In genomic region chr10:53664620-53665019, GRCh38 we compare ENCODE assay signal across 14 cellular contexts.
DNase-seq lines count a peak whose midpoint lies in the region; ATAC-seq, FAIRE-seq and TF ChIP-seq lines count a peak whose summit lies in the region.
"Had no signal": no experiment of that assay in that cellular context is flagged by ENCODE, and none has a peak within 500 bp of the region (broad histone marks: within the 10 kb centered on the region; RNA-seq: fewer than 3 reads in every experiment).

No MANE protein-coding gene starts in this region.

- no peak overlapping the region for H4K91ac ChIP-seq in neuronal stem cell (ENCODE audit: low read depth, low read length, poor library complexity)

- no peak overlapping the region for H2BK5ac ChIP-seq in neuronal stem cell (ENCODE audit: low read length)

- H3K79me1 ChIP-seq in neuronal stem cell (ENCODE audit: low read depth, low read length) = no peaks in the 10 kb centered on the region

- H3K27ac ChIP-seq in endothelial cell of umbilical vein (ENCODE audit: insufficient read depth, low read depth, low read length) (no peak overlapping the region), neuronal stem cell (replicated peaks; ENCODE audit: low read length) (no peak overlapping the region)
- H3K27ac ChIP-seq: GM23248 had no signal

- no peak overlapping the region for H2BK12ac ChIP-seq in neuronal stem cell (ENCODE audit: low read length)

- no peaks in the 10 kb centered on the region for H3K79me2 ChIP-seq in endothelial cell of umbilical vein (ENCODE audit: control insufficient read depth, insufficient read depth, low read length)

- dilution Hi-C loops in endothelial cell of umbilical vein (cut with MboI; ENCODE audit: extremely low pct_ligation_motif_present, low sequenced_read_pairs) = no loop called here

- BruUV-seq in endothelial cell of umbilical vein (replicated peaks; lab: Mats Ljungman, UMichigan) = no TSS peak

- H2BK120ac ChIP-seq in neuronal stem cell (ENCODE audit: low read depth, low read length) = no peak overlapping the region

- H3K4me1 ChIP-seq in endothelial cell of umbilical vein (ENCODE audit: control insufficient read depth, extremely low read depth, insufficient read depth, low read length) (no peaks in the 10 kb centered on the region), neuronal stem cell (ENCODE audit: control insufficient read depth in 2 of 2, insufficient read depth in 1 of 2, low read depth in 1 of 2, low read length in 2 of 2) (peaks cover 2 to 4% of the 10 kb centered on the region in 2 donors)

- POLR2A ChIA-PET in endothelial cell of umbilical vein (lab: Charles Lee) (no interaction called here), HEK293T (lab: Yijun Ruan, JAX) (no interaction called here)

- no peaks in the 10 kb centered on the region for H3K27me3 ChIP-seq in endothelial cell of umbilical vein (ENCODE audit: control insufficient read depth in 2 of 2, insufficient read depth in 2 of 2, low read length in 2 of 2)
- H3K27me3 ChIP-seq in neuronal stem cell (ENCODE audit: control insufficient read depth in 3 of 3, insufficient read depth in 3 of 3, low read depth in 1 of 3, low read length in 3 of 3) = no peaks in the 10 kb centered on the region

- CTCF ChIA-PET in endothelial cell of umbilical vein (lab: Charles Lee) (interaction anchor here (0.7 to 1.6 kb wide), 3 partner anchors 9 to 63 kb away, joined by 3 to 5 read pairs (median 3); no protein-coding TSS in a partner anchor), HEK293T (lab: Yijun Ruan, JAX) (no interaction called here)

- DNase-seq in G401 (ENCODE audit: low spot score) = peak; percentile 7
- DNase-seq in NCI-H748 (lab: John Stamatoyannopoulos, UW; ENCODE audit: unreplicated experiment) = peak; percentile 55
- peak; percentile 51 for DNase-seq in endothelial cell of umbilical vein (ENCODE audit: low read depth, low spot score)
- no peak for DNase-seq in neuronal stem cell (ENCODE audit: low spot score)
- no peak for DNase-seq in HEK293T (ENCODE audit: extremely low spot score)
- no peak for DNase-seq in activated T-cell treated with anti-CD3 and anti-CD28 coated beads, Interleukin-2, amount 50 U/mL, for 1 hour
- no peak for DNase-seq in HUDEP-2 (lab: John Stamatoyannopoulos, UW; ENCODE audit: unreplicated experiment in 76 of 76)
- DNase-seq: activated CD4-positive, alpha-beta T cell treated with anti-CD3 and anti-CD28 coated beads, Interleukin-2, amount 10 ng/mL, durations not matched to agents 7 days and 5 days; GM23248; left cardiac atrium; NCI-H2029; T-helper 1 cell had no signal

- intact Hi-C loops in endothelial cell of umbilical vein (cut with micrococcal nuclease) = no loop called here

- no peak for ATAC-seq in HG02852 (IDR thresholded peaks at IDR 0.05; ENCODE audit: unreplicated experiment)
- ATAC-seq: HepG2, left cardiac atrium had no signal

- no peak overlapping the region for H4K8ac ChIP-seq in neuronal stem cell (ENCODE audit: low read depth, low read length)

- no peaks in the 10 kb centered on the region for H3K36me3 ChIP-seq in endothelial cell of umbilical vein (ENCODE audit: control insufficient read depth in 2 of 2, extremely low read depth in 1 of 2, insufficient read depth in 2 of 2, low read length in 2 of 2)
- no peaks in the 10 kb centered on the region for H3K36me3 ChIP-seq in neuronal stem cell (replicated peaks in 1 of 2; ENCODE audit: control insufficient read depth in 2 of 2, insufficient read depth in 2 of 2, low read length in 2 of 2)

- no peak overlapping the region for H3K14ac ChIP-seq in neuronal stem cell (ENCODE audit: low read length)

- H3K4ac ChIP-seq in neuronal stem cell (ENCODE audit: low read length) = no peak overlapping the region

- no peak overlapping the region for H2BK15ac ChIP-seq in neuronal stem cell (ENCODE audit: low read length)

- H3K23ac ChIP-seq in neuronal stem cell (ENCODE audit: low read depth, low read length, poor library complexity) = no peak overlapping the region

- H3K9me3 ChIP-seq in endothelial cell of umbilical vein (replicated peaks; ENCODE audit: control insufficient read depth, insufficient read depth, low read length) = no peaks in the 10 kb centered on the region
- peaks cover 6 to 23% of the 10 kb centered on the region in 2 donors for H3K9me3 ChIP-seq in neuronal stem cell (replicated peaks in 1 of 2; ENCODE audit: control insufficient read depth in 2 of 2, insufficient read depth in 1 of 2, low read depth in 1 of 2, low read length in 2 of 2)

- TF ChIP-seq POLR2A in endothelial cell of umbilical vein (IDR thresholded peaks at IDR 0.05; ENCODE audit: low read depth, low read length) = no peak

- no peak overlapping the region for H3K9ac ChIP-seq in endothelial cell of umbilical vein (replicated peaks; ENCODE audit: extremely low read depth, insufficient read depth, low read length)
- no peak overlapping the region for H3K9ac ChIP-seq in neuronal stem cell (ENCODE audit: low read depth, low read length, poor library complexity)
- H3K9ac ChIP-seq: GM23248 had no signal

- H2AFZ ChIP-seq in endothelial cell of umbilical vein (ENCODE audit: low read depth, low read length) (no peak overlapping the region), neuronal stem cell (ENCODE audit: low read length) (peak overlapping the region; percentile 80)
- H2AFZ ChIP-seq: GM23248 had no signal

- H3K4me2 ChIP-seq in endothelial cell of umbilical vein (ENCODE audit: insufficient read depth, low read length) = no peak overlapping the region
- H3K4me2 ChIP-seq in neuronal stem cell (ENCODE audit: insufficient read depth, low read length, poor library complexity, severe bottlenecking) = no peak overlapping the region

- H3K18ac ChIP-seq in neuronal stem cell (ENCODE audit: low read length) = no peak overlapping the region

- H2AK5ac ChIP-seq in neuronal stem cell (ENCODE audit: low read depth, low read length) = no peak overlapping the region

- no CpG with 5 or more reads among the region's 3 CpGs for WGBS in neuronal stem cell (ENCODE audit: extremely low coverage in 2 of 2, insufficient read length in 2 of 2, insufficient replicate concordance in 1 of 2), 2 donors

- in situ Hi-C loops in G401 (cut with HindIII; ENCODE audit: low sequenced_read_pairs) = no loop called here

- H3K4me3 ChIP-seq in endothelial cell of umbilical vein (replicated peaks in 1 of 3; ENCODE audit: insufficient read depth in 1 of 3, low read depth in 1 of 3, low read length in 3 of 3) = no peak overlapping the region
- H3K4me3 ChIP-seq in neuronal stem cell (ENCODE audit: low read length in 2 of 2) = no peak overlapping the region
- H3K4me3 ChIP-seq: GM23248 had no signal

- H3K9me1 ChIP-seq in endothelial cell of umbilical vein (replicated peaks; ENCODE audit: control insufficient read depth, extremely low read depth, insufficient read depth, low read length) = no peaks in the 10 kb centered on the region

- TF ChIP-seq CTCF in endothelial cell of umbilical vein (IDR thresholded peaks at IDR 0.05; ENCODE audit: extremely low read depth in 1 of 2, insufficient read depth in 1 of 2, low read depth in 1 of 2, low read length in 2 of 2) = no peak

- FAIRE-seq in endothelial cell of umbilical vein (lab: Jason Lieb, UNC) = no peak
- FAIRE-seq: HepG2 had no signal

- no peaks in the 10 kb centered on the region for H4K20me1 ChIP-seq in endothelial cell of umbilical vein (replicated peaks; ENCODE audit: control insufficient read depth, extremely low read depth, insufficient read depth, low read length)

TF ChIP-seq in endothelial cell of umbilical vein, 7 proteins besides CTCF, POLR2A, EP300 and RAD21:
- TF ChIP-seq EZH2 (IDR thresholded peaks at IDR 0.05; ENCODE audit: borderline replicate concordance, low read depth, low read length, severe bottlenecking) (no peak), FOS (IDR thresholded peaks at IDR 0.05; ENCODE audit: borderline replicate concordance, insufficient read depth, low read length) (no peak), GATA2 (IDR thresholded peaks at IDR 0.05; ENCODE audit: insufficient read depth, insufficient read length, low read depth, low read length) (no peak), POLR2AphosphoS5 (IDR thresholded peaks at IDR 0.05; ENCODE audit: insufficient read depth, low read depth, low read length) (no peak), MYC (IDR thresholded peaks at IDR 0.05; ENCODE audit: low read depth, low read length) (no peak), JUN (IDR thresholded peaks at IDR 0.05; ENCODE audit: borderline replicate concordance, insufficient read depth, insufficient read length, low read depth) (no peak)
- TF ChIP-seq, protein P1, sequence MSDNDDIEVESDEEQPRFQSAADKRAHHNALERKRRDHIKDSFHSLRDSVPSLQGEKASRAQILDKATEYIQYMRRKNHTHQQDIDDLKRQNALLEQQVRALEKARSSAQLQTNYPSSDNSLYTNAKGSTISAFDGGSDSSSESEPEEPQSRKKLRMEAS (IDR thresholded peaks at IDR 0.05; ENCODE audit: insufficient read depth, insufficient read length) = no peak

TF ChIP-seq in HEK293T, 16 proteins besides CTCF, POLR2A, EP300 and RAD21:
- TF ChIP-seq CTBP1 (IDR thresholded peaks at IDR 0.05; ENCODE audit: borderline replicate concordance) = no peak
- TF ChIP-seq ELF4 (IDR thresholded peaks at IDR 0.05) = no peak

Comparison
In these comparisons a context has a peak if more than half of its experiments do, and no peak if none do; other contexts are left out.
1. DNase-seq: peak in G401 (single experiment), NCI-H748 (single experiment) and endothelial cell of umbilical vein (single experiment); none in neuronal stem cell (single experiment), HEK293T (single experiment), activated T-cell treated with anti-CD3 and anti-CD28 coated beads, Interleukin-2, amount 50 U/mL, for 1 hour (single experiment) and HUDEP-2 (0 of 76).